In genomic region chr19:1672038-1672768, GRCh38 we compare ENCODE assay signal across 8 cellular contexts. TPM values are rescaled to one million over a fixed set of nuclear protein-coding genes. Genes with fewer than 3 reads are reported as not detected.
DNase-seq lines count a peak whose midpoint lies in the region; ATAC-seq and TF ChIP-seq lines count a peak whose summit lies in the region.

No MANE protein-coding gene starts in this region.

- H3K27me3 ChIP-seq in BJ (ENCODE audit: control insufficient read depth, insufficient read depth, low read length) (peaks cover 24% of the 10 kb centered on the region), HL-60 (ENCODE audit: insufficient read depth, poor library complexity, severe bottlenecking) (peaks cover 41% of the 10 kb centered on the region), liver (ENCODE audit: control insufficient read depth in 4 of 4, insufficient read depth in 4 of 4, low read length in 3 of 4) (peaks cover 2 to 9% (median 4%) of the 10 kb centered on the region in 4 donors), stomach (peaks cover 14 to 100% (median 86%) of the 10 kb centered on the region in 3 donors)

- H3K9ac ChIP-seq in liver (ENCODE audit: low read depth in 1 of 2, low read length in 2 of 2), result no peak overlapping the region

- no peak for TF ChIP-seq POLR2A in stomach (IDR thresholded peaks at IDR 0.05)

- TF ChIP-seq CTCF in BJ (IDR thresholded peaks at IDR 0.05; ENCODE audit: insufficient read depth, low read depth, low read length) (peak; percentile 84), HL-60 (IDR thresholded peaks at IDR 0.05; ENCODE audit: insufficient read depth, low read length) (peak; percentile 18), WTC11 (IDR thresholded peaks at IDR 0.05) (peak; percentile 84), liver (IDR thresholded peaks at IDR 0.05; ENCODE audit: low read depth, low read length, missing input control) (peak; percentile 54), stomach (IDR thresholded peaks at IDR 0.05) (peak in 5 of 7 experiments; percentile 63 to 93 (median 79))

- H3K27ac ChIP-seq in HL-60 (replicated peaks) (0 out of 2 replicates have a peak overlapping the region, but pooled peaks have one; percentile 5), liver (ENCODE audit: low read depth in 1 of 2, low read length in 2 of 2) (no peak overlapping the region), stomach (no peak overlapping the region)

- peaks cover 18% of the 10 kb centered on the region for H3K4me1 Mint-ChIP-seq in WTC11

- H3K4me3 ChIP-seq in BJ (ENCODE audit: low read depth, low read length), result peak overlapping the region; percentile 36
- peak overlapping the region; percentile 30 for H3K4me3 ChIP-seq in HL-60 (replicated peaks; ENCODE audit: insufficient read depth, low read length)
- H3K4me3 ChIP-seq in liver (ENCODE audit: low read depth in 1 of 3, low read length in 3 of 3), result peak overlapping the region in 1 of 3 donors; percentile 5
- peak overlapping the region in 3 of 4 donors; percentile 10 to 38 (median 22) for H3K4me3 ChIP-seq in stomach

- WGBS in liver, result 7% methylated on average over 57 of the region's 57 CpGs
- 4 to 9% (median 6%) methylated on average over 32 to 57 of the region's 57 CpGs for WGBS in stomach, 5 donors

- intact Hi-C loops in stomach (cut with DNase I; ENCODE audit: low total_unique reads), result loop anchor here (5.0 kb wide), 1 partner anchor 125 kb away; no protein-coding TSS in a partner anchor

- no peaks in the 10 kb centered on the region for H3K9me3 Mint-ChIP-seq in WTC11

- CTCF ChIA-PET in BJ (lab: Yijun Ruan, JAX) (interaction anchor here (0.6 to 6.0 kb wide), 59 partner anchors 10 to 230 kb away, joined by 3 to 128 read pairs (median 4); partner anchors contain the start of genes MBD3, TCF3 and UQCR11), WTC11 (lab: Charles Lee) (interaction anchor here (0.6 to 4.6 kb wide), 42 partner anchors 8 to 201 kb away, joined by 3 to 85 read pairs (median 6); partner anchors contain the start of genes MBD3, REEP6 and TCF3)

- peak; percentile 72 to 78 for TF ChIP-seq RAD21 in liver (IDR thresholded peaks at IDR 0.05)

- H3K9me3 ChIP-seq in liver (ENCODE audit: control insufficient read depth in 4 of 4, low read length in 3 of 4) (no peaks in the 10 kb centered on the region), stomach (no peaks in the 10 kb centered on the region)

- POLR2A ChIA-PET in BJ (lab: Charles Lee), result no interaction called here
- POLR2A ChIA-PET in WTC11 (lab: Charles Lee), result interaction anchor here (1.4 kb wide), 1 partner anchor 75 kb away, joined by 3 read pairs; no protein-coding TSS in a partner anchor

- DNase-seq in BJ (ENCODE audit: low read depth) (no peak), HL-60 (ENCODE audit: low read depth in 1 of 2, low spot score in 1 of 2) (peak; percentile 38 to 51), WTC11 (ENCODE audit: low spot score) (peak; percentile 62), cerebellum (ENCODE audit: low spot score) (peak; percentile 53), stomach (no peak), NCI-H146 (lab: John Stamatoyannopoulos, UW) (no peak)

- H3K4me3 Mint-ChIP-seq in WTC11, result peak overlapping the region; percentile 41

- TF ChIP-seq EP300 in stomach (IDR thresholded peaks at IDR 0.05), result no peak

- peaks cover 90% of the 10 kb centered on the region for H3K27me3 Mint-ChIP-seq in WTC11 (ENCODE audit: low read depth)

- H3K36me3 ChIP-seq in BJ (ENCODE audit: control insufficient read depth, insufficient read depth, low read length), result no peaks in the 10 kb centered on the region
- H3K36me3 ChIP-seq in liver (ENCODE audit: control insufficient read depth in 4 of 4, insufficient read depth in 3 of 4, low read depth in 1 of 4, low read length in 3 of 4), result no peaks in the 10 kb centered on the region
- no peaks in the 10 kb centered on the region for H3K36me3 ChIP-seq in stomach

- peak; percentile 24 for ATAC-seq in WTC11
- no peak for ATAC-seq in GM21576 (IDR thresholded peaks at IDR 0.05; ENCODE audit: unreplicated experiment)

- peaks cover 4 to 12% (median 10%) of the 10 kb centered on the region in 4 donors for H3K4me1 ChIP-seq in liver (ENCODE audit: control insufficient read depth in 4 of 4, insufficient read depth in 4 of 4, low read length in 3 of 4)
- H3K4me1 ChIP-seq in stomach, result peaks cover 19 to 45% (median 43%) of the 10 kb centered on the region in 4 donors

- H3K36me3 Mint-ChIP-seq in WTC11, result no peaks in the 10 kb centered on the region

- H3K27ac Mint-ChIP-seq in WTC11, result no peak overlapping the region

TF ChIP-seq in WTC11, 78 proteins besides CTCF, POLR2A, EP300 and RAD21 (continues in another document):
- 0 out of 2 replicates have a peak, but pooled peaks have one; percentile 42 for TF ChIP-seq E2F1 (CRISPR knock-in tag; IDR thresholded peaks at IDR 0.05)
- TF ChIP-seq FOXJ3 (CRISPR knock-in tag; IDR thresholded peaks at IDR 0.05; ENCODE audit: borderline replicate concordance), result no peak
- TF ChIP-seq IRF2 (CRISPR knock-in tag; IDR thresholded peaks at IDR 0.05; ENCODE audit: borderline replicate concordance, low read depth), result no peak
- no peak for TF ChIP-seq RORB (CRISPR knock-in tag; IDR thresholded peaks at IDR 0.05)
- TF ChIP-seq TEAD1 (CRISPR knock-in tag; IDR thresholded peaks at IDR 0.05), result no peak
- TF ChIP-seq E2F5 (CRISPR knock-in tag; IDR thresholded peaks at IDR 0.05), result 0 out of 2 replicates have a peak, but pooled peaks have one; percentile 45
- no peak for TF ChIP-seq ZNF317 (CRISPR knock-in tag; IDR thresholded peaks at IDR 0.05; ENCODE audit: borderline replicate concordance, low read depth)
- no peak for TF ChIP-seq NR2C2 (CRISPR knock-in tag; IDR thresholded peaks at IDR 0.05)
- no peak for TF ChIP-seq SOX15 (CRISPR knock-in tag; IDR thresholded peaks at IDR 0.05)
- no peak for TF ChIP-seq GABPB1 (CRISPR knock-in tag; IDR thresholded peaks at IDR 0.05)
- 0 out of 2 replicates have a peak, but pooled peaks have one; percentile 30 for TF ChIP-seq SP1 (CRISPR knock-in tag; conservative IDR thresholded peaks at IDR 0.05)
- TF ChIP-seq NFE2L1 (CRISPR knock-in tag; IDR thresholded peaks at IDR 0.05), result no peak
- no peak for TF ChIP-seq ATF1 (CRISPR knock-in tag; IDR thresholded peaks at IDR 0.05)

TF ChIP-seq in liver, 16 proteins besides CTCF, POLR2A, EP300 and RAD21 (continues in another document):
- no peak for TF ChIP-seq FOXA1 (IDR thresholded peaks at IDR 0.05)
- TF ChIP-seq SP1 (IDR thresholded peaks at IDR 0.05), result no peak
- no peak for TF ChIP-seq TAF1 (conservative IDR thresholded peaks at IDR 0.05)
- no peak for TF ChIP-seq NR2F2 (IDR thresholded peaks at IDR 0.05)
- no peak for TF ChIP-seq HNF4A (conservative IDR thresholded peaks at IDR 0.05)
- TF ChIP-seq ZBTB33 (IDR thresholded peaks at IDR 0.05), result no peak
- no peak for TF ChIP-seq JUND (IDR thresholded peaks at IDR 0.05)
- no peak for TF ChIP-seq EGR1 (IDR thresholded peaks at IDR 0.05; ENCODE audit: low read depth in 2 of 2)
- no peak for TF ChIP-seq REST (IDR thresholded peaks at IDR 0.05)
- no peak for TF ChIP-seq MAX (IDR thresholded peaks at IDR 0.05)
- TF ChIP-seq RXRA (IDR thresholded peaks at IDR 0.05), result no peak
- no peak for TF ChIP-seq YY1 (IDR thresholded peaks at IDR 0.05)
- no peak for TF ChIP-seq GABPA (IDR thresholded peaks at IDR 0.05 in 1 of 2, conservative IDR thresholded peaks at IDR 0.05 in 1 of 2)

RNA-seq across cellular contexts. Expression of gene TCF3, which starts 19.8 kb away (rescaled TPM):
- polyA plus RNA-seq in BJ (2011; rRNA removed) (32.6 and 49.8 TPM in 2 replicates), liver (10 to 100 TPM in 1 of 2 donors, 1 to 10 TPM in 1; 5.2 to 14.6 TPM), stomach (10 to 100 TPM; 30.2 to 34.6 (median 33.7) TPM)
- polyA minus RNA-seq in BJ (2011; rRNA and poly(A)+ RNA removed), result 16.8 and 20.7 TPM in 2 replicates
- total RNA-seq in WTC11 (2021) (323 to 350 TPM (median 324 TPM) in 3 replicates), cerebellum (28.9 TPM), liver (100 to 1,000 TPM in 1 of 2 donors, 10 to 100 TPM in 1; 10.9 to 119 TPM), stomach (10 to 100 TPM; 12.8 to 90.2 (median 34.8) TPM)

Comparison
In these comparisons a context has a peak if more than half of its experiments do, and no peak if none do; other contexts are left out.
1. DNase-seq: peak in HL-60 (2 of 2), WTC11 (single experiment) and cerebellum (single experiment); none in BJ (single experiment), stomach (single experiment) and NCI-H146 (single experiment).
2. CTCF ChIP-seq: peak in every context shown above with its lines; median percentile 84 in BJ; 84 in WTC11; 79 in stomach; 54 in liver; 18 in HL-60.